Comparison of ENCODE assay signal across 21 cellular contexts in the genomic region with DNA sequence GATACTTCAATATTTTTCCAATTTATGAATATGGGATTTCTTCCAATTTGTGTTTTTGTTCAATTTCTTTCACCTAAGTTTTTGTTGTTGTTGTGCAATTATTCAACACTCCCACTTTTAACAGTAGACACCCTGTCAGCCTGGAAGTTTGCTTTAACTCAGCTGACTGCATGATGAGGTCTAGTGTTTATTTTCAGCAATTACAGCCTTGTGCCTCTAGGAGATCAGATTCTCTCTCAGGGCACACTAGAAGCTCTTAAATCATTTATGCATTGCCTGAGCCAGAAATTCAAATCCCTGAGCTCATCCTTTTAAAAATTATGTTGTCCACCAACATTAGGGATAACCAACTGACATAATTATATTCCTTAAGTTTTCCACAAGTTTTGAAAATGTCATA.
DNase-seq lines count a peak whose midpoint lies in the region; ATAC-seq, FAIRE-seq and TF ChIP-seq lines count a peak whose summit lies in the region.
"Had no signal": no experiment of that assay in that cellular context is flagged by ENCODE, and none has a peak within 500 bp of the region (broad histone marks: within the 10 kb centered on the region; RNA-seq: fewer than 3 reads in every experiment).

No MANE protein-coding gene starts in this region.

- H3K36me3 ChIP-seq in GM12878 (ENCODE audit: control insufficient read depth in 2 of 2, insufficient read depth in 2 of 2, low read length in 1 of 2): no peaks in the 10 kb centered on the region

- POLR2A ChIA-PET in GM12878 (lab: Charles Lee): no interaction called here

- RAD21 ChIA-PET in GM12878 (lab: Charles Lee; ENCODE audit: unreplicated experiment): no interaction called here

- H3K4me1 ChIP-seq in GM12878 (ENCODE audit: control insufficient read depth, insufficient read depth, low read length): no peaks in the 10 kb centered on the region

- DNase-seq in AG09309 (ENCODE audit: low read depth): no peak
- peak; percentile 17 for DNase-seq in HCEC 1CT
- no peak for DNase-seq in GM12878 (ENCODE audit: low read depth, low spot score)
- DNase-seq in iris pigment epithelial cell (ENCODE audit: low read depth): peak; percentile 9
- DNase-seq in T-helper 2 cell: no peak
- DNase-seq: activated CD4-positive, alpha-beta T cell treated with anti-CD3 and anti-CD28 coated beads for 36 hours; activated CD8-positive, alpha-beta memory T cell treated with anti-CD3 and anti-CD28 coated beads, Interleukin-2, amount 50 U/mL, for 4 hours; activated effector memory CD4-positive, alpha-beta T cell treated with anti-CD3 and anti-CD28 coated beads, Interleukin-2, amount 50 U/mL, for 16 hours; caudate nucleus; effector CD8-positive, alpha-beta T cell; GF-D8; left ventricle myocardium superior; NCI-H1436 treated with DMSO at 0.1 percent for 48 hours; NCI-H510A; occipital lobe; PC-9; stimulated activated CD4-positive, alpha-beta T cell treated with anti-CD3 and anti-CD28 coated beads, Interleukin-2, amount 100 ng/mL, for 48 hours had no signal

- ATAC-seq in GM12878 (peak; percentile 42; the same call in 1 of the 3 replicates), GM18519 (IDR thresholded peaks at IDR 0.05; ENCODE audit: low FRiP score, unreplicated experiment) (no peak), GM19463 (IDR thresholded peaks at IDR 0.05; ENCODE audit: unreplicated experiment) (no peak)
- ATAC-seq: activated CD4-positive, alpha-beta T cell treated with anti-CD3 and anti-CD28 coated beads for 36 hours; left ventricle myocardium superior had no signal

- no peak for FAIRE-seq in GM12878 (lab: Jason Lieb, UNC)
- FAIRE-seq: GM12892 had no signal

- no peak for TF ChIP-seq RAD21 in GM12878 (IDR thresholded peaks at IDR 0.05; ENCODE audit: insufficient read depth, low read depth, low read length)

- no peak overlapping the region for H3K27ac ChIP-seq in GM12878 (ENCODE audit: control insufficient read depth, insufficient read depth)
- H3K27ac ChIP-seq: PC-9, SK-N-MC had no signal

- no peaks in the 10 kb centered on the region for H3K27me3 ChIP-seq in GM12878 (replicated peaks in 1 of 2; ENCODE audit: control insufficient read depth in 2 of 2, insufficient read depth in 2 of 2, low read length in 1 of 2)

- CTCF ChIA-PET in GM12878 (lab: Yijun Ruan, JAX): interaction anchor here (1.6 kb wide), 1 partner anchor 8 kb away, joined by 3 read pairs; no protein-coding TSS in a partner anchor

- SMC1A ChIA-PET in GM12878 (lab: Charles Lee; ENCODE audit: uncharacterized antibody, unreplicated experiment): no interaction called here

- no peak for TF ChIP-seq EP300 in GM12878 (IDR thresholded peaks at IDR 0.05; ENCODE audit: borderline replicate concordance in 1 of 2, control insufficient read depth in 1 of 2, low read depth in 2 of 2, low read length in 2 of 2)

- H3K4me2 ChIP-seq in GM12878 (ENCODE audit: control insufficient read depth, insufficient read depth): no peak overlapping the region
- H3K4me2 ChIP-seq: PC-9 had no signal

- in situ Hi-C loops in GM12878 (cut with MboI): no loop called here

- no peak for TF ChIP-seq POLR2A in GM12878 (IDR thresholded peaks at IDR 0.05; ENCODE audit: low read depth, low read length)

- peak; percentile 5 for TF ChIP-seq CTCF in AG09309 (IDR thresholded peaks at IDR 0.05; ENCODE audit: control insufficient read depth, insufficient read depth, low read depth, low read length, missing control alignments)
- TF ChIP-seq CTCF in GM12878 (IDR thresholded peaks at IDR 0.05 in 2 of 3, conservative IDR thresholded peaks at IDR 0.05 in 1 of 3; ENCODE audit: control insufficient read depth in 2 of 3, extremely low read depth in 1 of 3, insufficient read depth in 1 of 3, low read depth in 3 of 3, low read length in 3 of 3): no peak

- no peaks in the 10 kb centered on the region for H4K20me1 ChIP-seq in GM12878 (ENCODE audit: control insufficient read depth, insufficient read depth)

- no peak overlapping the region for H3K9ac ChIP-seq in GM12878 (ENCODE audit: control insufficient read depth, insufficient read depth, low read length)

- H3K9me3 ChIP-seq in GM12878 (replicated peaks; ENCODE audit: control insufficient read depth, insufficient read depth, low read length): no peaks in the 10 kb centered on the region; the same call in 2 of the 3 replicates

- no TSS peak for BruUV-seq in GM12878 (replicated peaks; lab: Mats Ljungman, UMichigan)

- no peak overlapping the region for H2AFZ ChIP-seq in GM12878 (ENCODE audit: control insufficient read depth, low read depth, low read length)
- H2AFZ ChIP-seq: PC-9 had no signal

- no peaks in the 10 kb centered on the region for H3K79me2 ChIP-seq in GM12878 (ENCODE audit: control insufficient read depth, insufficient read depth, low read length)

- intact Hi-C loops in GM12878 (cut with micrococcal nuclease; ENCODE audit: unreplicated experiment): no loop called here

- H3K4me3 ChIP-seq in AG09309 (ENCODE audit: control insufficient read depth, low read depth, low read length) (no peak overlapping the region), GM12878 (no peak overlapping the region)
- H3K4me3 ChIP-seq: PC-9, SK-N-MC had no signal

TF ChIP-seq in GM12878, 131 proteins besides CTCF, POLR2A, EP300 and RAD21:
- TF ChIP-seq TARDBP (IDR thresholded peaks at IDR 0.05; ENCODE audit: borderline replicate concordance) (no peak), NKRF (conservative IDR thresholded peaks at IDR 0.05) (no peak)

Comparison
In these comparisons a context has a peak if more than half of its experiments do, and no peak if none do; other contexts are left out.
1. DNase-seq: peak in HCEC 1CT (single experiment) and iris pigment epithelial cell (single experiment); none in AG09309 (single experiment), GM12878 (single experiment) and T-helper 2 cell (0 of 5).